Comparison of ENCODE assay signal across 7 cellular contexts in the genomic region with DNA sequence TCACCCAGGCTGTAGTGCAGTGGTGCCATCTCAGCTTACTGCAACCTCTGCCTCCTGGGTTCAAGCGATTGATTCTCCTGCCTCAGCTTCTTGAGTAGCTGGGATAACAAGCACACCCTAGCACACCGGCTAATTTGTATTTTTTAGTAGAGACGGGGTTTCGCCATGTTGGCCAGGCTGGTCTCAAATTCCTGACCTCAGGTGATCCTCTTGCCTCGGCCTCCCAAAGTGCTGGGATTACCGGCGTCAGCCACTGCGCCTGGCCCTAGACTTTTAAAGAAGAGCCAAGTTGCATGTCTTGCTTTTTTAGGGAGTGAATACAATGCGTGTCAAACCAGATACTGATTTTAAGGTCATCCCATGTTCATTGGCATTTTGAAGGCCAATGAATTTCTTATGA. TPM values are rescaled to one million over a fixed set of nuclear protein-coding genes. Genes with fewer than 3 reads are reported as not detected.
A peak's percentile ranks its signal among the peaks of the same experiment; 100 is the strongest.
DNase-seq lines count a peak whose midpoint lies in the region; ATAC-seq and TF ChIP-seq lines count a peak whose summit lies in the region.
"Not testable (repeated sequence)": the region's sequence is repeated elsewhere in the genome, so short reads cannot be mapped to it uniquely, and the experiment has no call there.

No MANE protein-coding gene starts in this region.

- H3K4ac ChIP-seq in mesendoderm (ENCODE audit: low read depth, low read length) = not testable (repeated sequence)

- peak overlapping the region; percentile 91 for H3K56ac ChIP-seq in mesendoderm (ENCODE audit: low read length)

- peaks cover 19% of the 10 kb centered on the region for H3K4me1 Mint-ChIP-seq in activated T-cell treated with anti-CD3 and anti-CD28 coated beads, Interleukin-2, amount 50 U/mL, for 4 hours (ENCODE audit: low read depth)
- peaks cover 25% of the 10 kb centered on the region for H3K4me1 Mint-ChIP-seq in central memory CD8-positive, alpha-beta T cell

- H3K23ac ChIP-seq in mesendoderm (ENCODE audit: low read length) = not testable (repeated sequence)

- CTCF ChIA-PET in PC-9 (lab: Charles Lee) = not testable (repeated sequence)

- not testable (repeated sequence) for H4K20me1 ChIP-seq in GM23248 (ENCODE audit: insufficient read depth); PC-9 (ENCODE audit: insufficient read depth)

- H4K8ac ChIP-seq in mesendoderm (ENCODE audit: low read depth, low read length) = not testable (repeated sequence)

- not testable (repeated sequence) for H4K5ac ChIP-seq in mesendoderm (ENCODE audit: low read length)

- BruUV-seq in PC-9 (replicated peaks; lab: Mats Ljungman, UMichigan) = not testable (repeated sequence)

- peak overlapping the region; percentile 65 for H3K27ac Mint-ChIP-seq in central memory CD8-positive, alpha-beta T cell (ENCODE audit: low read depth)

- H3K18ac ChIP-seq in mesendoderm (ENCODE audit: low read length) = not testable (repeated sequence)

- H2BK5ac ChIP-seq in mesendoderm (ENCODE audit: low read length) = not testable (repeated sequence)

- not testable (repeated sequence) for H3K27me3 Mint-ChIP-seq in activated T-cell treated with anti-CD3 and anti-CD28 coated beads, Interleukin-2, amount 50 U/mL, for 4 hours (ENCODE audit: low read depth); central memory CD8-positive, alpha-beta T cell

- H2BK15ac ChIP-seq in mesendoderm (replicated peaks; ENCODE audit: low read depth) = not testable (repeated sequence)

- not testable (repeated sequence) for H3K9me3 Mint-ChIP-seq in activated T-cell treated with anti-CD3 and anti-CD28 coated beads, Interleukin-2, amount 50 U/mL, for 4 hours; central memory CD8-positive, alpha-beta T cell

- POLR2A ChIA-PET in PC-9 (lab: Charles Lee; ENCODE audit: unreplicated experiment) = not testable (repeated sequence)

- not testable (repeated sequence) for H3K27me3 ChIP-seq in GM23248 (replicated peaks; ENCODE audit: insufficient read depth); PC-9 (ENCODE audit: insufficient read depth, low read depth); mesendoderm (ENCODE audit: insufficient read depth, low read length, poor library complexity)

- H3F3A ChIP-seq in GM23248 (ENCODE audit: insufficient read depth) = peaks cover 15% of the 10 kb centered on the region
- not testable (repeated sequence) for H3F3A ChIP-seq in PC-9 (ENCODE audit: insufficient read depth, low read depth)

- H3K9me2 ChIP-seq in GM23248 (ENCODE audit: insufficient read depth); PC-9 (ENCODE audit: insufficient read depth): not testable (repeated sequence)

- H3K36me3 ChIP-seq in GM23248 (ENCODE audit: low read depth) = peaks cover 23% of the 10 kb centered on the region
- not testable (repeated sequence) for H3K36me3 ChIP-seq in PC-9 (ENCODE audit: low read depth); mesendoderm (ENCODE audit: control insufficient read depth, insufficient read depth, low read length)

- peak overlapping the region; percentile 73 for H3K4me3 Mint-ChIP-seq in activated T-cell treated with anti-CD3 and anti-CD28 coated beads, Interleukin-2, amount 50 U/mL, for 4 hours
- peak overlapping the region; percentile 85 for H3K4me3 Mint-ChIP-seq in central memory CD8-positive, alpha-beta T cell

- not testable (repeated sequence) for H2BK120ac ChIP-seq in mesendoderm (ENCODE audit: low read depth, low read length)

- not testable (repeated sequence) for H3K4me1 ChIP-seq in GM23248 (ENCODE audit: insufficient read depth); mesendoderm (ENCODE audit: control insufficient read depth, low read depth, low read length)
- H3K4me1 ChIP-seq in PC-9 (replicated peaks; ENCODE audit: insufficient read depth) = peaks cover 14% of the 10 kb centered on the region

- peak overlapping the region; percentile 75 for H3K4me3 ChIP-seq in GM23248
- not testable (repeated sequence) for H3K4me3 ChIP-seq in PC-9; mesendoderm (ENCODE audit: low read length)
- peak overlapping the region; percentile 76 for H3K4me3 ChIP-seq in fibroblast of villous mesenchyme (ENCODE audit: low read depth, low read length)
- peak overlapping the region; percentile 80 for H3K4me3 ChIP-seq in retinal pigment epithelial cell (ENCODE audit: low read length)

- DNase-seq in GM23248; PC-9; activated T-cell treated with anti-CD3 and anti-CD28 coated beads, Interleukin-2, amount 50 U/mL, for 4 hours; central memory CD8-positive, alpha-beta T cell (ENCODE audit: low spot score in 2 of 2); fibroblast of villous mesenchyme (ENCODE audit: low read depth); mesendoderm; retinal pigment epithelial cell (ENCODE audit: low read depth): not testable (repeated sequence)

- in situ Hi-C loops in GM23248 (cut with MboI) = loop anchor here (25.0 kb wide), 1 partner anchor 401 kb away; no protein-coding TSS in a partner anchor

- H3K79me1 ChIP-seq in mesendoderm (ENCODE audit: low read length) = not testable (repeated sequence)

- peak overlapping the region; percentile 67 for H3K4me2 ChIP-seq in GM23248 (ENCODE audit: unreplicated experiment)
- peak overlapping the region; percentile 57; the same call in 1 of the 2 replicates for H3K4me2 ChIP-seq in PC-9
- H3K4me2 ChIP-seq in mesendoderm (ENCODE audit: low read length) = peak overlapping the region; percentile 69

- 56% methylated on average over 9 of the region's 9 CpGs for WGBS in GM23248 (ENCODE audit: low coverage in 1 of 2, low lambda C conversion rate in 2 of 2, missing lambda C conversion rate in 2 of 2), 2 experiments
- WGBS in mesendoderm (ENCODE audit: extremely low coverage, insufficient coverage, low lambda C conversion rate) = no CpG with 5 or more reads among the region's 9 CpGs

- H3K9me3 ChIP-seq in GM23248 (ENCODE audit: low read depth); PC-9 (ENCODE audit: insufficient read depth, low read depth): not testable (repeated sequence)

- peak overlapping the region; percentile 52 for H2AFZ ChIP-seq in GM23248
- not testable (repeated sequence) for H2AFZ ChIP-seq in PC-9

- TF ChIP-seq CTCF in PC-9 (conservative IDR thresholded peaks at IDR 0.05); fibroblast of villous mesenchyme (IDR thresholded peaks at IDR 0.05; ENCODE audit: insufficient read depth, low read depth, low read length); retinal pigment epithelial cell (conservative IDR thresholded peaks at IDR 0.05; ENCODE audit: low read depth, low read length): not testable (repeated sequence)

- not testable (repeated sequence) for H2AK5ac ChIP-seq in mesendoderm (ENCODE audit: low read length)

- intact Hi-C loops in PC-9 (cut with micrococcal nuclease; ENCODE audit: unreplicated experiment) = not testable (repeated sequence)

- H3K79me2 ChIP-seq in GM23248 (ENCODE audit: insufficient read depth) (peaks cover 58% of the 10 kb centered on the region), PC-9 (ENCODE audit: low read depth) (peaks cover 34% of the 10 kb centered on the region), mesendoderm (ENCODE audit: control insufficient read depth, insufficient read depth, low read length) (peaks cover 26% of the 10 kb centered on the region)

- ATAC-seq in activated T-cell treated with anti-CD3 and anti-CD28 coated beads, Interleukin-2, amount 50 U/mL, for 4 hours; central memory CD8-positive, alpha-beta T cell (replicated peaks; ENCODE audit: extremely low read depth, poor library complexity, severe bottlenecking): not testable (repeated sequence)

- H3K9ac ChIP-seq in GM23248 (peak overlapping the region; percentile 78), mesendoderm (ENCODE audit: low read length) (peak overlapping the region; percentile 91)

- H3K36me3 Mint-ChIP-seq in activated T-cell treated with anti-CD3 and anti-CD28 coated beads, Interleukin-2, amount 50 U/mL, for 4 hours (ENCODE audit: insufficient read depth) = peaks cover 14% of the 10 kb centered on the region
- H3K36me3 Mint-ChIP-seq in central memory CD8-positive, alpha-beta T cell (ENCODE audit: insufficient read depth) = peaks cover 34% of the 10 kb centered on the region

- peak overlapping the region; percentile 68 for H3K27ac ChIP-seq in GM23248
- H3K27ac ChIP-seq in PC-9; mesendoderm (ENCODE audit: low read depth, low read length): not testable (repeated sequence)

RNA-seq across cellular contexts. Expression of a gene that starts 1.9 kb away (rescaled TPM):
- 16.1 and 19.8 TPM in 2 replicates for total RNA-seq in GM23248 (2014; rRNA removed; shearing (Covaris generic))
- 8.9 and 10.1 TPM in 2 replicates for polyA plus RNA-seq in GM23248 (2016; fragmentation: Nextera tagmentation; extraction: Ambion mirVana)
- total RNA-seq in PC-9 (2021) (39.6 and 48.4 TPM in 2 replicates), fibroblast of villous mesenchyme (46.4 and 50.5 TPM in 2 replicates)
- total RNA-seq in activated T-cell treated with anti-CD3 and anti-CD28 coated beads, Interleukin-2, amount 50 U/mL, for 4 hours = 10 to 100 TPM; 28.6 to 30.6 (median 29.4) TPM
- 37.4 TPM for polyA plus RNA-seq in mesendoderm (2013, experiment 1 of 2)
- polyA plus RNA-seq in mesendoderm (2013, experiment 2 of 2) = 40.3 TPM

RNA-seq across cellular contexts. Expression of a gene that starts 10.5 kb away (rescaled TPM):
- not detected in 2 replicates for total RNA-seq in GM23248 (2014; rRNA removed; shearing (Covaris generic))
- 0.18 and 0.80 TPM in 2 replicates for polyA plus RNA-seq in GM23248 (2016; fragmentation: Nextera tagmentation; extraction: Ambion mirVana)
- total RNA-seq in PC-9 (2021) = 0.65 and 1.1 TPM in 2 replicates
- total RNA-seq in activated T-cell treated with anti-CD3 and anti-CD28 coated beads, Interleukin-2, amount 50 U/mL, for 4 hours = not detected
- 0.32 and 0.43 TPM in 2 replicates for total RNA-seq in fibroblast of villous mesenchyme
- polyA plus RNA-seq in mesendoderm (2013, experiment 1 of 2) = 1.6 TPM
- polyA plus RNA-seq in mesendoderm (2013, experiment 2 of 2) = 1.7 TPM
